ENCODE assay signal across 15 cellular contexts in genomic region chr17:72617557-72617956, GRCh38.
A peak's percentile ranks its signal among the peaks of the same experiment; 100 is the strongest.
DNase-seq lines count a peak whose midpoint lies in the region; ATAC-seq and TF ChIP-seq lines count a peak whose summit lies in the region.
"Had no signal": no experiment of that assay in that cellular context is flagged by ENCODE, and none has a peak within 500 bp of the region (broad histone marks: within the 10 kb centered on the region; RNA-seq: fewer than 3 reads in every experiment).

No MANE protein-coding gene starts in this region.

- no peak overlapping the region for H3K4me3 ChIP-seq in BLaER1 treated with 17β-estradiol and CSF1 and Interleukin-3, amounts not matched to agents 10 nM and 100 nM
- H3K4me3 ChIP-seq in GM23248 (no peak overlapping the region), muscle layer of duodenum (ENCODE audit: low read depth in 1 of 2, low read length in 2 of 2) (no peak overlapping the region)
- H3K4me3 ChIP-seq: gastrocnemius medialis, MG63, psoas muscle had no signal

- H3K4me1 Mint-ChIP-seq in activated T-helper 17 cell treated with anti-CD3 and anti-CD28 coated beads, Interleukin-2, amount 50 U/mL, for 72 hours = peaks cover 16% of the 10 kb centered on the region
- peaks cover 8 to 10% of the 10 kb centered on the region in 2 donors for H3K4me1 Mint-ChIP-seq in natural killer cell

- peak overlapping the region; percentile 70 for H2AFZ ChIP-seq in GM23248

- H3K9me3 ChIP-seq in BLaER1 treated with 17β-estradiol and CSF1 and Interleukin-3, amounts not matched to agents 10 nM and 100 nM (replicated peaks in 1 of 11) = peaks cover 0 to 17% (median 8%) of the 10 kb centered on the region in 11 experiments; a peak in 10 of 22 replicates
- H3K9me3 ChIP-seq in GM23248 (ENCODE audit: low read depth) (no peaks in the 10 kb centered on the region), muscle layer of duodenum (ENCODE audit: control insufficient read depth in 1 of 2, low read length in 2 of 2) (no peaks in the 10 kb centered on the region)
- H3K9me3 ChIP-seq: gastrocnemius medialis, psoas muscle had no signal

- peaks cover 10 to 31% (median 14%) of the 10 kb centered on the region in 10 experiments for H3K4me1 ChIP-seq in BLaER1 treated with 17β-estradiol and CSF1 and Interleukin-3, amounts not matched to agents 10 nM and 100 nM
- H3K4me1 ChIP-seq in GM23248 (ENCODE audit: insufficient read depth) = peaks cover 29% of the 10 kb centered on the region
- H3K4me1 ChIP-seq in muscle layer of duodenum (ENCODE audit: control insufficient read depth in 1 of 2, insufficient read depth in 2 of 2, low read length in 2 of 2) = no peaks in the 10 kb centered on the region
- H3K4me1 ChIP-seq: gastrocnemius medialis, psoas muscle had no signal

- peak overlapping the region; percentile 81 for H3K4me3 Mint-ChIP-seq in activated T-helper 17 cell treated with anti-CD3 and anti-CD28 coated beads, Interleukin-2, amount 50 U/mL, for 72 hours
- H3K4me3 Mint-ChIP-seq in natural killer cell = no peak overlapping the region
- H3K4me3 Mint-ChIP-seq: memory B cell had no signal

- H3K27me3 ChIP-seq in BLaER1 treated with 17β-estradiol and CSF1 and Interleukin-3, amounts not matched to agents 10 nM and 100 nM = peaks cover 0 to 5% (median 4%) of the 10 kb centered on the region in 11 experiments; a peak in 8 of 22 replicates
- H3K27me3 ChIP-seq in GM23248 (replicated peaks; ENCODE audit: insufficient read depth) (no peaks in the 10 kb centered on the region), muscle layer of duodenum (ENCODE audit: low read depth, low read length) (peaks cover 7% of the 10 kb centered on the region)

- TF ChIP-seq CTCF in natural killer cell (IDR thresholded peaks at IDR 0.05) = no peak

- DNase-seq in GM23248 (no peak), globus pallidus (ENCODE audit: low spot score) (no peak), natural killer cell (no peak), left ventricle myocardium superior (no peak)
- DNase-seq: activated gamma-delta T cell, gastrocnemius medialis, immature natural killer cell, MG63, NCI-H2081 treated with DMSO at 0.1 percent for 48 hours, psoas muscle had no signal

- H3K79me2 ChIP-seq in GM23248 (ENCODE audit: insufficient read depth) = no peaks in the 10 kb centered on the region

- peaks cover 3% of the 10 kb centered on the region for H3K27me3 Mint-ChIP-seq in activated T-helper 17 cell treated with anti-CD3 and anti-CD28 coated beads, Interleukin-2, amount 50 U/mL, for 72 hours
- peaks cover 38 to 44% of the 10 kb centered on the region in 2 donors for H3K27me3 Mint-ChIP-seq in natural killer cell (ENCODE audit: low read depth in 2 of 2)

- intact Hi-C loops in natural killer cell (cut with micrococcal nuclease) = no loop called here
- intact Hi-C loops in left ventricle myocardium superior (cut with micrococcal nuclease) = no loop called here

- in situ Hi-C loops in GM23248 (cut with MboI) = no loop called here

- no peaks in the 10 kb centered on the region for H3K9me2 ChIP-seq in GM23248 (ENCODE audit: insufficient read depth)

- 78 to 80% methylated on average over 6 of the region's 6 CpGs for WGBS in GM23248 (ENCODE audit: low coverage in 1 of 2, low lambda C conversion rate in 2 of 2, missing lambda C conversion rate in 2 of 2), 2 experiments

- peak overlapping the region; percentile 24 to 77 (median 61) for H3K4me2 ChIP-seq in BLaER1 treated with 17β-estradiol and CSF1 and Interleukin-3, amounts not matched to agents 10 nM and 100 nM
- peak overlapping the region; percentile 59 for H3K4me2 ChIP-seq in GM23248 (ENCODE audit: unreplicated experiment)

- ATAC-seq in activated T-helper 17 cell treated with anti-CD3 and anti-CD28 coated beads, Interleukin-2, amount 50 U/mL, for 72 hours (replicated peaks) = peak; percentile 5
- no peak for ATAC-seq in GM18858 (IDR thresholded peaks at IDR 0.05; ENCODE audit: unreplicated experiment)
- ATAC-seq in natural killer cell = no peak
- no peak for ATAC-seq in left ventricle myocardium superior
- ATAC-seq: gastrocnemius medialis, psoas muscle had no signal

- no peaks in the 10 kb centered on the region for H3K9me3 Mint-ChIP-seq in activated T-helper 17 cell treated with anti-CD3 and anti-CD28 coated beads, Interleukin-2, amount 50 U/mL, for 72 hours
- H3K9me3 Mint-ChIP-seq in natural killer cell = no peaks in the 10 kb centered on the region
- H3K9me3 Mint-ChIP-seq: immature natural killer cell, memory B cell had no signal

- no peaks in the 10 kb centered on the region for H3K36me3 ChIP-seq in BLaER1 treated with 17β-estradiol and CSF1 and Interleukin-3, amounts not matched to agents 10 nM and 100 nM
- H3K36me3 ChIP-seq in GM23248 (ENCODE audit: low read depth) (no peaks in the 10 kb centered on the region), muscle layer of duodenum (ENCODE audit: control insufficient read depth in 1 of 2, insufficient read depth in 2 of 2, low read length in 2 of 2) (no peaks in the 10 kb centered on the region)
- H3K36me3 ChIP-seq: gastrocnemius medialis, MG63 had no signal

- peak overlapping the region in 1 of 11 experiments; percentile 50; a peak in 2 of 22 replicates for H3K9ac ChIP-seq in BLaER1 treated with 17β-estradiol and CSF1 and Interleukin-3, amounts not matched to agents 10 nM and 100 nM
- H3K9ac ChIP-seq in GM23248 = no peak overlapping the region

- H3K27ac ChIP-seq in BLaER1 treated with 17β-estradiol and CSF1 and Interleukin-3, amounts not matched to agents 10 nM and 100 nM = no peak overlapping the region
- H3K27ac ChIP-seq in GM23248 (no peak overlapping the region), muscle layer of duodenum (ENCODE audit: low read length) (peak overlapping the region; percentile 64)
- H3K27ac ChIP-seq: gastrocnemius medialis, psoas muscle had no signal

- no peaks in the 10 kb centered on the region for H4K20me1 ChIP-seq in BLaER1 treated with 17β-estradiol and CSF1 and Interleukin-3, amounts not matched to agents 10 nM and 100 nM
- H4K20me1 ChIP-seq in GM23248 (ENCODE audit: insufficient read depth) = no peaks in the 10 kb centered on the region

- no peaks in the 10 kb centered on the region for H3K36me3 Mint-ChIP-seq in activated T-helper 17 cell treated with anti-CD3 and anti-CD28 coated beads, Interleukin-2, amount 50 U/mL, for 72 hours (ENCODE audit: low read depth)
- H3K36me3 Mint-ChIP-seq in natural killer cell = no peaks in the 10 kb centered on the region
- H3K36me3 Mint-ChIP-seq: immature natural killer cell, memory B cell had no signal

- H3K27ac Mint-ChIP-seq in activated T-helper 17 cell treated with anti-CD3 and anti-CD28 coated beads, Interleukin-2, amount 50 U/mL, for 72 hours = peak overlapping the region; percentile 69
- peak overlapping the region in 1 of 2 donors; percentile 9 for H3K27ac Mint-ChIP-seq in natural killer cell
- H3K27ac Mint-ChIP-seq: immature natural killer cell, memory B cell had no signal

- H3F3A ChIP-seq in GM23248 (ENCODE audit: insufficient read depth) = peaks cover 17% of the 10 kb centered on the region
